ENCODE assay signal across 17 cellular contexts in the genomic region with DNA sequence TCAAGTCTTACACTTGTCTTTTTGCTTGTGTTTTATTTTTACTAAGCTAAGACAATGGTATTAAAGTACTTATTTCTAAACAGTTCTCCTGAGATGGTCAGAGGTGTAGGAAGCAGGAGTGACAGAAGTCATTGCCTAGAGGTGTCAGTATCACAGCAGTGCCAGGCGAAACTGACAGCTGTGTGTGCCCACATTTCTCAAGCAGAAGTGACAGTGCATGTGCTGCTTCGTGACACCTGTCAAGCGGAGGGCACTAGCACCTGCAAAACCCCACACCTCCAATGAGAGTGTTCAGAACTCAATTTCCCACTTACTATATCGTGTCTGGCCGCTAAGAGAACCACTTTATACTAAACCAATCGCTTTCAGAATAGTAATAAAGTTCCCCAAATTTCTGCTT.
A peak's percentile ranks its signal among the peaks of the same experiment; 100 is the strongest.
DNase-seq lines count a peak whose midpoint lies in the region; ATAC-seq and TF ChIP-seq lines count a peak whose summit lies in the region.
"Had no signal": no experiment of that assay in that cellular context is flagged by ENCODE, and none has a peak within 500 bp of the region (broad histone marks: within the 10 kb centered on the region; RNA-seq: fewer than 3 reads in every experiment).

No MANE protein-coding gene starts in this region.

- peak; percentile 34 for DNase-seq in GM12865 (ENCODE audit: low read depth)
- peak; percentile 84 for DNase-seq in MM.1S
- no peak for DNase-seq in naive B cell
- DNase-seq in T-helper 9 cell = no peak
- no peak for DNase-seq in NOMO-1 treated with DMSO at 0.1 percent for 48 hours (lab: John Stamatoyannopoulos, UW; ENCODE audit: unreplicated experiment)
- no peak for DNase-seq in posterior vena cava (ENCODE audit: low spot score)
- DNase-seq in activated naive CD4-positive, alpha-beta T cell treated with anti-CD3 and anti-CD28 coated beads, Interleukin-2, amount 50 U/mL, for 72 hours (ENCODE audit: low spot score in 2 of 2) = no peak
- DNase-seq: Calu3; CD4-positive, CD25-positive, alpha-beta regulatory T cell; IMR-90; MV-4-11; NCI-H1436; NCI-H2081 treated with DMSO at 0.1 percent for 48 hours; NCI-H69 had no signal

- H3K4me3 Mint-ChIP-seq in activated T-helper 17 cell treated with anti-CD3 and anti-CD28 coated beads, Interleukin-2, amount 50 U/mL, for 72 hours = no peak overlapping the region
- H3K4me3 Mint-ChIP-seq in naive B cell = no peak overlapping the region
- H3K4me3 Mint-ChIP-seq: CD4-positive, CD25-positive, alpha-beta regulatory T cell had no signal

- H3K79me2 ChIP-seq in MM.1S (ENCODE audit: low read length) = no peaks in the 10 kb centered on the region

- no peaks in the 10 kb centered on the region for H3K9me2 ChIP-seq in MM.1S (replicated peaks; ENCODE audit: insufficient read depth, low read length)

- no peaks in the 10 kb centered on the region for H4K20me1 ChIP-seq in MM.1S (ENCODE audit: insufficient read depth, low read length)

- no peaks in the 10 kb centered on the region for H3K9me3 ChIP-seq in MM.1S (replicated peaks; ENCODE audit: insufficient read depth, low read length)
- H3K9me3 ChIP-seq: HAP-1, SJSA1 had no signal

- no peak for ATAC-seq in activated T-helper 17 cell treated with anti-CD3 and anti-CD28 coated beads, Interleukin-2, amount 50 U/mL, for 72 hours (replicated peaks)
- ATAC-seq in naive B cell (ENCODE audit: low read depth in 2 of 2) = peak in 1 of 2 donors; percentile 34
- no peak for ATAC-seq in activated naive CD4-positive, alpha-beta T cell treated with anti-CD3 and anti-CD28 coated beads, Interleukin-2, amount 50 U/mL, for 72 hours

- no peaks in the 10 kb centered on the region for H3K4me1 Mint-ChIP-seq in activated T-helper 17 cell treated with anti-CD3 and anti-CD28 coated beads, Interleukin-2, amount 50 U/mL, for 72 hours
- H3K4me1 Mint-ChIP-seq in naive B cell = peaks cover 34 to 50% (median 35%) of the 10 kb centered on the region in 3 donors

- peak overlapping the region; percentile 67 for H3K4me2 ChIP-seq in MM.1S (ENCODE audit: low read depth, low read length)

- no peaks in the 10 kb centered on the region for H3K27me3 ChIP-seq in MM.1S (replicated peaks; ENCODE audit: insufficient read depth, low read length)
- H3K27me3 ChIP-seq: SJSA1 had no signal

- no peak overlapping the region for H3K4me3 ChIP-seq in GM12865 (ENCODE audit: low read depth, low read length)
- H3K4me3 ChIP-seq in MM.1S (ENCODE audit: low read length) = peak overlapping the region; percentile 11; the same call in 1 of the 2 replicates
- H3K4me3 ChIP-seq: HAP-1, SJSA1 had no signal

- H3K9ac ChIP-seq in MM.1S (ENCODE audit: low read length) = peak overlapping the region; percentile 18; the same call in 1 of the 2 replicates

- no peaks in the 10 kb centered on the region for H3K27me3 Mint-ChIP-seq in activated T-helper 17 cell treated with anti-CD3 and anti-CD28 coated beads, Interleukin-2, amount 50 U/mL, for 72 hours
- H3K27me3 Mint-ChIP-seq in naive B cell = no peaks in the 10 kb centered on the region
- H3K27me3 Mint-ChIP-seq: CD4-positive, CD25-positive, alpha-beta regulatory T cell had no signal

- H3K9me3 Mint-ChIP-seq in activated T-helper 17 cell treated with anti-CD3 and anti-CD28 coated beads, Interleukin-2, amount 50 U/mL, for 72 hours = no peaks in the 10 kb centered on the region
- H3K9me3 Mint-ChIP-seq in naive B cell = no peaks in the 10 kb centered on the region
- H3K9me3 Mint-ChIP-seq in activated naive CD4-positive, alpha-beta T cell treated with anti-CD3 and anti-CD28 coated beads, Interleukin-2, amount 50 U/mL, for 72 hours = no peaks in the 10 kb centered on the region
- H3K9me3 Mint-ChIP-seq: CD4-positive, CD25-positive, alpha-beta regulatory T cell had no signal

- H3K27ac ChIP-seq in MM.1S (ENCODE audit: low read length) = peak overlapping the region; percentile 69; the same call in 1 of the 2 replicates
- H3K27ac ChIP-seq: SJSA1 had no signal

- TF ChIP-seq CTCF in GM12865 (IDR thresholded peaks at IDR 0.05; ENCODE audit: insufficient read depth, low read depth, low read length, missing control alignments) = no peak
- no peak for TF ChIP-seq CTCF in MM.1S (IDR thresholded peaks at IDR 0.05; ENCODE audit: low read length)

- H3K4me1 ChIP-seq in MM.1S (ENCODE audit: low read length) = peaks cover 26% of the 10 kb centered on the region
- H3K4me1 ChIP-seq: HAP-1, SJSA1 had no signal

- H3K27ac Mint-ChIP-seq in activated T-helper 17 cell treated with anti-CD3 and anti-CD28 coated beads, Interleukin-2, amount 50 U/mL, for 72 hours = peak overlapping the region; percentile 31
- H3K27ac Mint-ChIP-seq in naive B cell = peak overlapping the region in 5 of 6 donors; percentile 7 to 63 (median 35)
- H3K27ac Mint-ChIP-seq in activated naive CD4-positive, alpha-beta T cell treated with anti-CD3 and anti-CD28 coated beads, Interleukin-2, amount 50 U/mL, for 72 hours = no peak overlapping the region

- H3K36me3 ChIP-seq in MM.1S (replicated peaks; ENCODE audit: insufficient read depth, low read length) = no peaks in the 10 kb centered on the region
- H3K36me3 ChIP-seq: HAP-1, SJSA1 had no signal

- peaks cover 20% of the 10 kb centered on the region for H3F3A ChIP-seq in MM.1S (ENCODE audit: insufficient read depth, low read length)

- H3K36me3 Mint-ChIP-seq in activated T-helper 17 cell treated with anti-CD3 and anti-CD28 coated beads, Interleukin-2, amount 50 U/mL, for 72 hours (ENCODE audit: low read depth) = peaks cover 12% of the 10 kb centered on the region
- H3K36me3 Mint-ChIP-seq in naive B cell = no peaks in the 10 kb centered on the region
- no peaks in the 10 kb centered on the region for H3K36me3 Mint-ChIP-seq in activated naive CD4-positive, alpha-beta T cell treated with anti-CD3 and anti-CD28 coated beads, Interleukin-2, amount 50 U/mL, for 72 hours

- no peak overlapping the region for H2AFZ ChIP-seq in MM.1S (ENCODE audit: low read length)

- intact Hi-C loops in posterior vena cava (cut with DNase I) = no loop called here

Comparison
In these comparisons a context has a peak if more than half of its experiments do, and no peak if none do; other contexts are left out.
1. DNase-seq: peak in GM12865 (single experiment) and MM.1S (single experiment); none in naive B cell (single experiment), T-helper 9 cell (single experiment), NOMO-1 treated with DMSO at 0.1 percent for 48 hours (single experiment), posterior vena cava (single experiment) and activated naive CD4-positive, alpha-beta T cell treated with anti-CD3 and anti-CD28 coated beads, Interleukin-2, amount 50 U/mL, for 72 hours (0 of 2).
2. H3K27ac Mint-ChIP-seq: peak in activated T-helper 17 cell treated with anti-CD3 and anti-CD28 coated beads, Interleukin-2, amount 50 U/mL, for 72 hours (single experiment) and naive B cell (5 of 6); none in activated naive CD4-positive, alpha-beta T cell treated with anti-CD3 and anti-CD28 coated beads, Interleukin-2, amount 50 U/mL, for 72 hours (0 of 2).